9 cellular contexts compared by ENCODE assay signal in the genomic region with DNA sequence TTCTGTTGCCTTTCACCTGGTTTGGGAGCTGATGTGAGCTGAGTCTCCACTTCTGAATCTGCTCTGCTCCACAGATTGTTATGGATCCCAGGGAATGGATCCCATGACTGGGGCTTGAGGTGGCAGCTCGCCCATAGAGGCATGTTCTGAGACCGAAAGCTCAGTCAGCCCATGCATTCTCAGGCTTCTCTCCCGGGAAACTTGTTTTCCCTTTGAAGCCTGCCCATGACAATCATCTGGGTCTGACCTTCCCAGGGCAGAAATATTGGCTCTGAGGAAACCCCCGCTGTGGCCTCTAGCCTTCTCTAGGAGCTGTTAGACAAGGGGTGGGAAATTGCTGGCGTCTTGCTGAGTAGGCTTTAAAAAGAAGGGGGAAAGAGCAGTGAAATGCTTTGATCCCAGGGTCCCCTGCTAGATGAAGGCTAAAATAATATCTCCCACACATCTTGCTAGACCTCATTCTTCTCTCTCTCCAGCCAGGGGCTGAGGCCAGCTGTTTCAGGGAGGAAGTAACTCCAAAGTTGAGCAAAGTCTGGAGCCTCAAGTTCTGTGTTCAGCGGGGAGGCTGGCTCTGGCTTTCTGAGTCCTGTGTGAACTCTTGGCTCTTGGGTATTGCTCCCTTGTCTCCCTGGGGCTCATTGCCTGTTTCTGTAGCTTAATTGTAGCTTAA. TPM values are rescaled to one million over a fixed set of nuclear protein-coding genes. Genes with fewer than 3 reads are reported as not detected.
DNase-seq lines count a peak whose midpoint lies in the region; ATAC-seq, FAIRE-seq and TF ChIP-seq lines count a peak whose summit lies in the region.
"Had no signal": no experiment of that assay in that cellular context is flagged by ENCODE, and none has a peak within 500 bp of the region (broad histone marks: within the 10 kb centered on the region; RNA-seq: fewer than 3 reads in every experiment).

No MANE protein-coding gene starts in this region.

- intact Hi-C loops in activated T-helper 1 cell treated with anti-CD3 and anti-CD28 coated beads, Interleukin-12 subunit alpha, Interleukin-12 subunit beta, Interleukin-2, Interleukin-4 antibody, amounts not matched to agents 30 ng/mL and 10 ng/mL and 1 ng/mL, durations not matched to agents 14 hours and 24 hours and 36 hours (cut with micrococcal nuclease) = loop anchor here (2.0 kb wide), 1 partner anchor 15 kb away; a partner anchor contains a TSS

- peaks cover 20% of the 10 kb centered on the region for H3K36me3 Mint-ChIP-seq in activated T-helper 1 cell treated with anti-CD3 and anti-CD28 coated beads, Interleukin-12 subunit alpha, Interleukin-12 subunit beta, Interleukin-2, Interleukin-4 antibody, amounts not matched to agents 30 ng/mL and 10 ng/mL and 1 ng/mL, durations not matched to agents 14 hours and 24 hours and 36 hours (ENCODE audit: low read depth)
- peaks cover 24 to 38% of the 10 kb centered on the region in 2 donors for H3K36me3 Mint-ChIP-seq in stimulated activated naive B cell treated with anti-CD40 and anti-IgM and Interleukin-4, amounts not matched to agents 10 μg/mL and 1 μg/mL and 100 μg/mL, for 72 hours
- H3K36me3 Mint-ChIP-seq in HFFc6 (ENCODE audit: low read depth) = no peaks in the 10 kb centered on the region

- FAIRE-seq in H54 (lab: Jason Lieb, UNC) = no peak
- FAIRE-seq: islet of Langerhans had no signal

- peak overlapping the region; percentile 91 for H3K4me3 Mint-ChIP-seq in activated T-helper 1 cell treated with anti-CD3 and anti-CD28 coated beads, Interleukin-12 subunit alpha, Interleukin-12 subunit beta, Interleukin-2, Interleukin-4 antibody, amounts not matched to agents 30 ng/mL and 10 ng/mL and 1 ng/mL, durations not matched to agents 14 hours and 24 hours and 36 hours
- H3K4me3 Mint-ChIP-seq in stimulated activated naive B cell treated with anti-CD40 and anti-IgM and Interleukin-4, amounts not matched to agents 10 μg/mL and 1 μg/mL and 100 μg/mL, for 72 hours = peak overlapping the region; percentile 92 to 99
- no peak overlapping the region for H3K4me3 Mint-ChIP-seq in HFFc6

- H3K4me2 ChIP-seq in Karpas-422 (ENCODE audit: low read depth, low read length, poor library complexity, severe bottlenecking) = peak overlapping the region; percentile 78

- H3K9me2 ChIP-seq in Karpas-422 (replicated peaks; ENCODE audit: insufficient read depth, low read length) = no peaks in the 10 kb centered on the region

- H3K27me3 Mint-ChIP-seq in activated T-helper 1 cell treated with anti-CD3 and anti-CD28 coated beads, Interleukin-12 subunit alpha, Interleukin-12 subunit beta, Interleukin-2, Interleukin-4 antibody, amounts not matched to agents 30 ng/mL and 10 ng/mL and 1 ng/mL, durations not matched to agents 14 hours and 24 hours and 36 hours (ENCODE audit: insufficient read depth) = no peaks in the 10 kb centered on the region
- no peaks in the 10 kb centered on the region for H3K27me3 Mint-ChIP-seq in stimulated activated naive B cell treated with anti-CD40 and anti-IgM and Interleukin-4, amounts not matched to agents 10 μg/mL and 1 μg/mL and 100 μg/mL, for 72 hours
- H3K27me3 Mint-ChIP-seq in HFFc6 (ENCODE audit: insufficient read depth) = peaks cover 8% of the 10 kb centered on the region

- H3K9me3 ChIP-seq in Karpas-422 (ENCODE audit: low read length) = no peaks in the 10 kb centered on the region

- H3K27me3 ChIP-seq in Karpas-422 (ENCODE audit: low read length) = no peaks in the 10 kb centered on the region

- peak overlapping the region; percentile 43; the same call in 1 of the 2 replicates for H3K27ac ChIP-seq in Karpas-422 (ENCODE audit: low read length)

- peaks cover 5% of the 10 kb centered on the region; the same call in 1 of the 2 replicates for H3K36me3 ChIP-seq in Karpas-422 (ENCODE audit: insufficient read depth, low read length)

- peaks cover 24% of the 10 kb centered on the region for H3K79me2 ChIP-seq in Karpas-422 (ENCODE audit: low read length)

- no peak for TF ChIP-seq CTCF in HFFc6 (IDR thresholded peaks at IDR 0.05)

- H3K4me1 Mint-ChIP-seq in activated T-helper 1 cell treated with anti-CD3 and anti-CD28 coated beads, Interleukin-12 subunit alpha, Interleukin-12 subunit beta, Interleukin-2, Interleukin-4 antibody, amounts not matched to agents 30 ng/mL and 10 ng/mL and 1 ng/mL, durations not matched to agents 14 hours and 24 hours and 36 hours (ENCODE audit: low read depth) = peaks cover 45% of the 10 kb centered on the region
- peaks cover 32 to 61% of the 10 kb centered on the region in 2 donors for H3K4me1 Mint-ChIP-seq in stimulated activated naive B cell treated with anti-CD40 and anti-IgM and Interleukin-4, amounts not matched to agents 10 μg/mL and 1 μg/mL and 100 μg/mL, for 72 hours
- peaks cover 22% of the 10 kb centered on the region for H3K4me1 Mint-ChIP-seq in HFFc6 (ENCODE audit: low read depth)

- DNase-seq in Karpas-422 (no peak), iPS-NIHi7 (ENCODE audit: extremely low spot score) (peak; percentile 52), HFFc6 (no peak), H54 (ENCODE audit: insufficient read length, low spot score) (no peak), KG1 (lab: John Stamatoyannopoulos, UW) (no peak)
- DNase-seq in activated T-helper 1 cell treated with anti-CD3 and anti-CD28 coated beads, Interleukin-12 subunit alpha, Interleukin-12 subunit beta, Interleukin-2, Interleukin-4 antibody, amounts not matched to agents 30 ng/mL and 10 ng/mL and 1 ng/mL, durations not matched to agents 14 hours and 24 hours and 36 hours (ENCODE audit: low spot score) = no peak
- DNase-seq in stimulated activated naive B cell treated with anti-CD40 and anti-IgM and Interleukin-4, amounts not matched to agents 10 μg/mL and 1 μg/mL and 100 μg/mL, for 72 hours = no peak

- no peak for ATAC-seq in stimulated activated naive B cell treated with anti-CD40 and anti-IgM and Interleukin-4, amounts not matched to agents 10 μg/mL and 1 μg/mL and 100 μg/mL, for 72 hours (replicated peaks)
- ATAC-seq in GM21423 (IDR thresholded peaks at IDR 0.05; ENCODE audit: unreplicated experiment) = no peak

- peak overlapping the region; percentile 75 for H3K4me3 ChIP-seq in Karpas-422 (ENCODE audit: low read length)

- no peaks in the 10 kb centered on the region; the same call in 1 of the 2 replicates for H4K20me1 ChIP-seq in Karpas-422 (ENCODE audit: insufficient read depth, low read depth, low read length)

- H3K9me3 Mint-ChIP-seq in activated T-helper 1 cell treated with anti-CD3 and anti-CD28 coated beads, Interleukin-12 subunit alpha, Interleukin-12 subunit beta, Interleukin-2, Interleukin-4 antibody, amounts not matched to agents 30 ng/mL and 10 ng/mL and 1 ng/mL, durations not matched to agents 14 hours and 24 hours and 36 hours = no peaks in the 10 kb centered on the region
- no peaks in the 10 kb centered on the region for H3K9me3 Mint-ChIP-seq in stimulated activated naive B cell treated with anti-CD40 and anti-IgM and Interleukin-4, amounts not matched to agents 10 μg/mL and 1 μg/mL and 100 μg/mL, for 72 hours
- H3K9me3 Mint-ChIP-seq in HFFc6 = no peaks in the 10 kb centered on the region

- H3K27ac Mint-ChIP-seq in activated T-helper 1 cell treated with anti-CD3 and anti-CD28 coated beads, Interleukin-12 subunit alpha, Interleukin-12 subunit beta, Interleukin-2, Interleukin-4 antibody, amounts not matched to agents 30 ng/mL and 10 ng/mL and 1 ng/mL, durations not matched to agents 14 hours and 24 hours and 36 hours = no peak overlapping the region
- peak overlapping the region; percentile 78 for H3K27ac Mint-ChIP-seq in stimulated activated naive B cell treated with anti-CD40 and anti-IgM and Interleukin-4, amounts not matched to agents 10 μg/mL and 1 μg/mL and 100 μg/mL, for 72 hours
- H3K27ac Mint-ChIP-seq in HFFc6 = no peak overlapping the region

- no peak overlapping the region for H2AFZ ChIP-seq in Karpas-422 (ENCODE audit: low read length)

- TF ChIP-seq POLR2A in H54 (IDR thresholded peaks at IDR 0.05; ENCODE audit: low read depth, low read length) = no peak

- peaks cover 28% of the 10 kb centered on the region for H3K4me1 ChIP-seq in Karpas-422 (ENCODE audit: low read length)

- peak overlapping the region; percentile 75 for H3K9ac ChIP-seq in Karpas-422 (ENCODE audit: low read length)

RNA-seq across cellular contexts. Expression of a gene that starts 2.0 kb away (rescaled TPM):
- 122 and 141 TPM in 2 replicates for total RNA-seq in Karpas-422 (2014; rRNA removed; shearing (Covaris generic); ENCODE audit: low replicate concordance)
- 86.1 and 89.6 TPM in 2 replicates for total RNA-seq in activated T-helper 1 cell treated with anti-CD3 and anti-CD28 coated beads, Interleukin-12 subunit alpha, Interleukin-12 subunit beta, Interleukin-2, Interleukin-4 antibody, amounts not matched to agents 30 ng/mL and 10 ng/mL and 1 ng/mL, durations not matched to agents 14 hours and 24 hours and 36 hours
- under 1 TPM in 4 of 6 experiments, not detected in 2; 0.31 to 0.46 (median 0.35) TPM for total RNA-seq in HFFc6 (2021; fragmentation: NEBNext Ultra II Directional; extraction: Animal tissue kit (Norgen Biotek cat#: 25700))

RNA-seq across cellular contexts. Expression of a gene that starts 4.8 kb away (rescaled TPM):
- total RNA-seq in Karpas-422 (2014; rRNA removed; shearing (Covaris generic); ENCODE audit: low replicate concordance) = 0.29 TPM in 1 of 2 replicates, not detected in the other
- total RNA-seq in activated T-helper 1 cell treated with anti-CD3 and anti-CD28 coated beads, Interleukin-12 subunit alpha, Interleukin-12 subunit beta, Interleukin-2, Interleukin-4 antibody, amounts not matched to agents 30 ng/mL and 10 ng/mL and 1 ng/mL, durations not matched to agents 14 hours and 24 hours and 36 hours = 31.7 and 40.0 TPM in 2 replicates
- 10 to 100 TPM; 51.2 to 84.2 (median 71.4) TPM for total RNA-seq in HFFc6 (2021; fragmentation: NEBNext Ultra II Directional; extraction: Animal tissue kit (Norgen Biotek cat#: 25700))

RNA-seq across cellular contexts. Expression of a gene that starts 16.1 kb away (rescaled TPM):
- total RNA-seq in Karpas-422 (2014; rRNA removed; shearing (Covaris generic); ENCODE audit: low replicate concordance) = 332 and 398 TPM in 2 replicates
- total RNA-seq in activated T-helper 1 cell treated with anti-CD3 and anti-CD28 coated beads, Interleukin-12 subunit alpha, Interleukin-12 subunit beta, Interleukin-2, Interleukin-4 antibody, amounts not matched to agents 30 ng/mL and 10 ng/mL and 1 ng/mL, durations not matched to agents 14 hours and 24 hours and 36 hours = 111 and 116 TPM in 2 replicates
- total RNA-seq in HFFc6 (2021; fragmentation: NEBNext Ultra II Directional; extraction: Animal tissue kit (Norgen Biotek cat#: 25700)) = 100 to 1,000 TPM; 121 to 160 (median 146) TPM

RNA-seq across cellular contexts. Expression of a gene that starts 18.1 kb away (rescaled TPM):
- total RNA-seq in Karpas-422 (2014; rRNA removed; shearing (Covaris generic); ENCODE audit: low replicate concordance) = 31.6 and 47.0 TPM in 2 replicates
- 26.2 and 28.3 TPM in 2 replicates for total RNA-seq in activated T-helper 1 cell treated with anti-CD3 and anti-CD28 coated beads, Interleukin-12 subunit alpha, Interleukin-12 subunit beta, Interleukin-2, Interleukin-4 antibody, amounts not matched to agents 30 ng/mL and 10 ng/mL and 1 ng/mL, durations not matched to agents 14 hours and 24 hours and 36 hours
- 10 to 100 TPM; 55.9 to 68.9 (median 62.4) TPM for total RNA-seq in HFFc6 (2021; fragmentation: NEBNext Ultra II Directional; extraction: Animal tissue kit (Norgen Biotek cat#: 25700))

RNA-seq across cellular contexts. Expression of a gene that starts 23.1 kb away (rescaled TPM):
- 13.3 and 17.2 TPM in 2 replicates for total RNA-seq in Karpas-422 (2014; rRNA removed; shearing (Covaris generic); ENCODE audit: low replicate concordance)
- total RNA-seq in activated T-helper 1 cell treated with anti-CD3 and anti-CD28 coated beads, Interleukin-12 subunit alpha, Interleukin-12 subunit beta, Interleukin-2, Interleukin-4 antibody, amounts not matched to agents 30 ng/mL and 10 ng/mL and 1 ng/mL, durations not matched to agents 14 hours and 24 hours and 36 hours = 7.0 and 8.9 TPM in 2 replicates
- total RNA-seq in HFFc6 (2021; fragmentation: NEBNext Ultra II Directional; extraction: Animal tissue kit (Norgen Biotek cat#: 25700)) = 10 to 100 TPM; 10.3 to 20.4 (median 12.7) TPM

Comparison
In these comparisons a context has a peak if more than half of its experiments do, and no peak if none do; other contexts are left out.
1. RNA of a gene that starts 2.0 kb away (total RNA-seq): 122 to 141 TPM in Karpas-422 and 86.1 to 89.6 TPM in activated T-helper 1 cell treated with anti-CD3 and anti-CD28 coated beads, Interleukin-12 subunit alpha, Interleukin-12 subunit beta, Interleukin-2, Interleukin-4 antibody, amounts not matched to agents 30 ng/mL and 10 ng/mL and 1 ng/mL, durations not matched to agents 14 hours and 24 hours and 36 hours; 0.31 to 0.46 TPM in HFFc6; every median in the first group is over 10 times any median in the second.
2. RNA of a gene that starts 4.8 kb away (total RNA-seq): 51.2 to 84.2 TPM in HFFc6 and 31.7 to 40.0 TPM in activated T-helper 1 cell treated with anti-CD3 and anti-CD28 coated beads, Interleukin-12 subunit alpha, Interleukin-12 subunit beta, Interleukin-2, Interleukin-4 antibody, amounts not matched to agents 30 ng/mL and 10 ng/mL and 1 ng/mL, durations not matched to agents 14 hours and 24 hours and 36 hours; 0.29 TPM in Karpas-422; every median in the first group is over 10 times any median in the second.